19 cellular contexts compared by ENCODE assay signal in the genomic region with DNA sequence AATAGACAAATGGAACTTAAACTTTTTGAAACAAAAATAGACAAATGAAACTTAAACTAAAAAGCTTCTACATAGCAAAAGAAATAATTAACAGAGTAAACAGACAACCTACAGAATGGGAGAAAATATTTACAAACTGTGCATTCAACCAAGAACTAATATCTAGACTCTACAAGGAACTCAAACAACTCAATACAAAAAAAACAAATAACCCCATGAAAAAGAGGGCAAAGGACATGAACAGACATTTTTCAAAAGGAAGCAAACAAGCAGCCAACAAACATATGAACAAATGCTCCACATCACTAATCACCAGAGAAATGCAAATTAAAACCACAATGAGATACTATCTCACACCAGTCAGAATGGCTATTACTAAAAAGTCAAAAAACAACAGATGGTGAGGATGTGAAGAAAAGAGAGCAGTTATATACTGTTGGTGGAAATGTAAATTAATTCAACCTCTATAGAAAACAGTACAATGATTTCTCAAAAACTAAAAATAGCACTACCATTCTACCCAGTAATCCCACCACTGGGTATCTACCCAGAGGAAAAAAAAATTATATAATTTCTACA.
DNase-seq lines count a peak whose midpoint lies in the region; ATAC-seq lines count a peak whose summit lies in the region.
"Had no signal": no experiment of that assay in that cellular context is flagged by ENCODE, and none has a peak within 500 bp of the region (broad histone marks: within the 10 kb centered on the region; RNA-seq: fewer than 3 reads in every experiment).

No MANE protein-coding gene starts in this region.

- DNase-seq in DMS 273 treated with DMSO at 0.1 percent for 48 hours (lab: John Stamatoyannopoulos, UW) (peak; percentile 25), SHP77 treated with DMSO at 0.1 percent for 48 hours (lab: John Stamatoyannopoulos, UW) (no peak), pons (ENCODE audit: low spot score) (no peak), MG63 (no peak)
- DNase-seq: activated CD4-positive, CD25-positive, alpha-beta regulatory T cell treated with anti-CD3 and anti-CD28 coated beads, Interleukin-2, amount 50 U/mL, for 72 hours; activated naive CD8-positive, alpha-beta T cell treated with anti-CD3 and anti-CD28 coated beads, Interleukin-2, amount 10 ng/mL, durations not matched to agents 7 days and 5 days; gastrocnemius medialis; H7; NCI-H82; stimulated activated CD4-positive, alpha-beta T cell treated with anti-CD3 and anti-CD28 coated beads, Interleukin-4, amount 100 ng/mL, for 1 hour; T-helper 9 cell had no signal

- no peaks in the 10 kb centered on the region for H3K36me3 ChIP-seq in MG63
- H3K36me3 ChIP-seq: gastrocnemius medialis, prostate gland had no signal

- no peak overlapping the region for H3K4me3 ChIP-seq in MG63
- H3K4me3 ChIP-seq: gastrocnemius medialis, K562, prostate gland, SK-N-MC had no signal

- peaks cover 5% of the 10 kb centered on the region for H3K9me3 ChIP-seq in MG63
- H3K9me3 ChIP-seq: gastrocnemius medialis, prostate gland had no signal

- H3K27me3 ChIP-seq in MG63: no peaks in the 10 kb centered on the region
- H3K27me3 ChIP-seq: gastrocnemius medialis had no signal

- ATAC-seq in GM19023 (IDR thresholded peaks at IDR 0.05; ENCODE audit: unreplicated experiment) (peak; percentile 45), HG02798 (IDR thresholded peaks at IDR 0.05; ENCODE audit: poor library complexity, unreplicated experiment) (peak; percentile 69), HG03439 (IDR thresholded peaks at IDR 0.05; ENCODE audit: unreplicated experiment) (peak; percentile 45)
- no peak for ATAC-seq in activated CD4-positive, CD25-positive, alpha-beta regulatory T cell treated with anti-CD3 and anti-CD28 coated beads, Interleukin-2, amount 50 U/mL, for 24 hours
- ATAC-seq: gastrocnemius medialis, K562, Panc1 had no signal

Comparison
In these comparisons a context has a peak if more than half of its experiments do, and no peak if none do; other contexts are left out.
1. ATAC-seq: peak in GM19023 (single experiment), HG02798 (single experiment) and HG03439 (single experiment); none in activated CD4-positive, CD25-positive, alpha-beta regulatory T cell treated with anti-CD3 and anti-CD28 coated beads, Interleukin-2, amount 50 U/mL, for 24 hours (0 of 2).